Comparison of ENCODE assay signal across 13 cellular contexts in genomic region chr5:2749514-2750025, GRCh38. TPM values are rescaled to one million over a fixed set of nuclear protein-coding genes. Genes with fewer than 3 reads are reported as not detected.
DNase-seq lines count a peak whose midpoint lies in the region; ATAC-seq and TF ChIP-seq lines count a peak whose summit lies in the region.
"Had no signal": no experiment of that assay in that cellular context is flagged by ENCODE, and none has a peak within 500 bp of the region (broad histone marks: within the 10 kb centered on the region; RNA-seq: fewer than 3 reads in every experiment).

No MANE protein-coding gene starts in this region.

- H3K4me3 ChIP-seq in cardiac muscle cell (peak overlapping the region; percentile 97), astrocyte of the spinal cord (ENCODE audit: low read depth, low read length) (peak overlapping the region; percentile 57), kidney epithelial cell (ENCODE audit: low read depth, low read length) (peak overlapping the region; percentile 46), suprapubic skin (peak overlapping the region; percentile 83), Karpas-422 (ENCODE audit: low read length) (no peak overlapping the region)
- no peak overlapping the region for H3K4me3 ChIP-seq in CD8-positive, alpha-beta memory T cell (ENCODE audit: low read length)

- H3K4me3 Mint-ChIP-seq in CD8-positive, alpha-beta memory T cell = peak overlapping the region in 1 of 7 donors; percentile 17

- no peak overlapping the region for H3K27ac Mint-ChIP-seq in CD8-positive, alpha-beta memory T cell
- H3K27ac Mint-ChIP-seq: activated B cell treated with CpG ODN at 0.5 μM for 24 hours had no signal

- no peak for TF ChIP-seq EP300 in suprapubic skin (IDR thresholded peaks at IDR 0.05)

- DNase-seq in cardiac muscle cell (ENCODE audit: low read depth in 1 of 2, low spot score in 1 of 2) (no peak), Right ventricle myocardium superior (no peak), astrocyte of the spinal cord (ENCODE audit: low read depth, low spot score) (peak; percentile 45), kidney epithelial cell (ENCODE audit: low read depth) (no peak), suprapubic skin (ENCODE audit: low spot score in 2 of 2) (no peak), Karpas-422 (no peak), GM13976 (ENCODE audit: low spot score) (no peak)
- no peak for DNase-seq in CD8-positive, alpha-beta memory T cell
- DNase-seq: activated B cell treated with CpG ODN at 0.5 μM for 24 hours; activated naive CD4-positive, alpha-beta T cell treated with anti-CD3 and anti-CD28 coated beads, Interleukin-2, amount 50 U/mL, for 16 hours; AML-193; NCI-H187 treated with DMSO at 0.1 percent for 48 hours; stimulated activated CD4-positive, alpha-beta T cell treated with anti-CD3 and anti-CD28 coated beads, Interleukin-2, amount 100 ng/mL, for 24 hours had no signal

- TF ChIP-seq POLR2A in suprapubic skin (IDR thresholded peaks at IDR 0.05) = no peak

- no peaks in the 10 kb centered on the region for H4K20me1 ChIP-seq in Karpas-422 (ENCODE audit: insufficient read depth, low read depth, low read length)

- no peak overlapping the region for H3K4me2 ChIP-seq in Karpas-422 (ENCODE audit: low read depth, low read length, poor library complexity, severe bottlenecking)

- no peaks in the 10 kb centered on the region for H3K9me2 ChIP-seq in Karpas-422 (replicated peaks; ENCODE audit: insufficient read depth, low read length)

- TF ChIP-seq CTCF in cardiac muscle cell (IDR thresholded peaks at IDR 0.05; ENCODE audit: low read depth, low read length) (no peak), astrocyte of the spinal cord (IDR thresholded peaks at IDR 0.05; ENCODE audit: low read depth, low read length) (no peak), kidney epithelial cell (IDR thresholded peaks at IDR 0.05; ENCODE audit: insufficient read depth, low read length, poor library complexity, severe bottlenecking) (no peak), suprapubic skin (IDR thresholded peaks at IDR 0.05) (no peak), GM13976 (IDR thresholded peaks at IDR 0.05; ENCODE audit: borderline replicate concordance, control extremely low read depth, extremely low read depth, insufficient read depth, missing control alignments) (no peak)

- peaks cover 0 to 24% (median 5%) of the 10 kb centered on the region in 5 donors for H3K9me3 Mint-ChIP-seq in CD8-positive, alpha-beta memory T cell
- H3K9me3 Mint-ChIP-seq: activated B cell treated with CpG ODN at 0.5 μM for 24 hours had no signal

- CTCF ChIA-PET in CD8-positive, alpha-beta memory T cell (lab: Charles Lee) = no interaction called here

- H3K36me3 ChIP-seq in cardiac muscle cell = peaks cover 33% of the 10 kb centered on the region
- H3K36me3 ChIP-seq in kidney epithelial cell (ENCODE audit: control insufficient read depth, insufficient read depth, low read length) = no peaks in the 10 kb centered on the region
- H3K36me3 ChIP-seq in suprapubic skin = peaks cover 11% of the 10 kb centered on the region
- no peaks in the 10 kb centered on the region for H3K36me3 ChIP-seq in Karpas-422 (ENCODE audit: insufficient read depth, low read length)
- no peaks in the 10 kb centered on the region for H3K36me3 ChIP-seq in CD8-positive, alpha-beta memory T cell (ENCODE audit: insufficient read depth, low read length)

- POLR2A ChIA-PET in CD8-positive, alpha-beta memory T cell (lab: Charles Lee) = no interaction called here

- H3K79me2 ChIP-seq in Karpas-422 (ENCODE audit: low read length) = no peaks in the 10 kb centered on the region

- peaks cover 35 to 60% of the 10 kb centered on the region in 2 donors for H3K27me3 Mint-ChIP-seq in CD8-positive, alpha-beta memory T cell

- no peak overlapping the region for H3K9ac ChIP-seq in Karpas-422 (ENCODE audit: low read length)

- in situ Hi-C loops in astrocyte of the spinal cord (cut with HindIII; ENCODE audit: low sequenced_read_pairs) = no loop called here
- in situ Hi-C loops in GM13976 (cut with MboI; ENCODE audit: low sequenced_read_pairs, unreplicated experiment) = no loop called here

- H3K4me1 Mint-ChIP-seq in CD8-positive, alpha-beta memory T cell = peaks cover 0 to 2% (median 2%) of the 10 kb centered on the region in 3 donors

- H3K4me1 ChIP-seq in cardiac muscle cell (ENCODE audit: low read depth) (peaks cover 39% of the 10 kb centered on the region), suprapubic skin (peaks cover 62% of the 10 kb centered on the region), Karpas-422 (ENCODE audit: low read length) (no peaks in the 10 kb centered on the region)
- no peaks in the 10 kb centered on the region for H3K4me1 ChIP-seq in CD8-positive, alpha-beta memory T cell (ENCODE audit: insufficient read depth, low read length)

- intact Hi-C loops in Right ventricle myocardium superior (cut with DNase I) = no loop called here

- no peak for ATAC-seq in Right ventricle myocardium superior (ENCODE audit: poor library complexity)

- H3K27me3 ChIP-seq in cardiac muscle cell (peaks cover 28% of the 10 kb centered on the region), kidney epithelial cell (ENCODE audit: control insufficient read depth, insufficient read depth, low read length) (peaks cover 57% of the 10 kb centered on the region), suprapubic skin (peaks cover 34% of the 10 kb centered on the region), Karpas-422 (ENCODE audit: low read length) (no peaks in the 10 kb centered on the region)
- peaks cover 5% of the 10 kb centered on the region for H3K27me3 ChIP-seq in CD8-positive, alpha-beta memory T cell (ENCODE audit: insufficient read depth, low read length, poor library complexity, severe bottlenecking)

- H3K36me3 Mint-ChIP-seq in CD8-positive, alpha-beta memory T cell = no peaks in the 10 kb centered on the region

- no peaks in the 10 kb centered on the region for H3K9me3 ChIP-seq in cardiac muscle cell (ENCODE audit: low read depth)
- no peaks in the 10 kb centered on the region for H3K9me3 ChIP-seq in suprapubic skin
- peaks cover 5% of the 10 kb centered on the region; the same call in 1 of the 2 replicates for H3K9me3 ChIP-seq in Karpas-422 (ENCODE audit: low read length)
- H3K9me3 ChIP-seq in CD8-positive, alpha-beta memory T cell (ENCODE audit: low read length) = no peaks in the 10 kb centered on the region

- H3K27ac ChIP-seq in cardiac muscle cell = peak overlapping the region; percentile 94
- H3K27ac ChIP-seq in suprapubic skin = peak overlapping the region; percentile 93
- H3K27ac ChIP-seq in Karpas-422 (ENCODE audit: low read length) = no peak overlapping the region
- H3K27ac ChIP-seq in CD8-positive, alpha-beta memory T cell (ENCODE audit: low read depth, low read length) = no peak overlapping the region

- 15% methylated on average over 20 of the region's 45 CpGs for WGBS in suprapubic skin

- H2AFZ ChIP-seq in Karpas-422 (ENCODE audit: low read length) = no peak overlapping the region

RNA-seq across cellular contexts. Expression of gene IRX2, which starts 1.9 kb away (rescaled TPM):
- total RNA-seq in cardiac muscle cell (112 and 122 TPM in 2 replicates), Right ventricle myocardium superior (5.6 TPM), kidney epithelial cell (2.8 and 5.5 TPM in 2 replicates), suprapubic skin (10 to 100 TPM; 24.3 to 41.1 (median 32.7) TPM)
- 55.2 and 59.9 TPM in 2 replicates for polyA plus RNA-seq in cardiac muscle cell
- total RNA-seq in Karpas-422 (2014; rRNA removed; shearing (Covaris generic); ENCODE audit: low replicate concordance) = not detected in 2 replicates
- not detected for total RNA-seq in CD8-positive, alpha-beta memory T cell
- not detected for polyA plus RNA-seq in CD8-positive, alpha-beta memory T cell
- total RNA-seq: activated B cell treated with CpG ODN at 0.5 μM for 24 hours had no signal

Comparison
In these comparisons a context has a peak if more than half of its experiments do, and no peak if none do; other contexts are left out.
1. H3K27ac ChIP-seq: peak in cardiac muscle cell (single experiment) and suprapubic skin (single experiment); none in Karpas-422 (single experiment) and CD8-positive, alpha-beta memory T cell (single experiment).
2. H3K4me3 ChIP-seq: peak in cardiac muscle cell (single experiment), astrocyte of the spinal cord (single experiment), kidney epithelial cell (single experiment) and suprapubic skin (single experiment); none in Karpas-422 (single experiment) and CD8-positive, alpha-beta memory T cell (single experiment).